ENCODE assay signal across 24 cellular contexts in the genomic region with DNA sequence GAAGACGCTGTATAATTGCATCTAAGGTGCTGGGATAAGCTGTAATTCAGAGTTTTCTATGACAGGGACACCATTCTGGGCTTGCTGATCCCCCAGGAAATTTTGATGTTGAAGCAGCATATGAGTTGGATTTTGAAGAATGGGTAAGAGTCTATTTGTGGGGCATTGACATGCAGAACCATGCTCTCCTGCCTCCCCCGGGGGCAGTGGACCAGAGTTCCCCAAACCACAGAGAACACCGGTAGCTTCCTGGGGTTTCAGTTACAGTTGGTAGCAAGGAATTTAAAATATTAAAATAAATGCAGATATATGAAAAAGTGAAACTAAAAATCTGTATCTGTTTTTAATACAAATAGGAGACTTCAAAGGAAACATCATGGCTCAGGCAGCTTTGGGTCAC. TPM values are rescaled to one million over a fixed set of nuclear protein-coding genes. Genes with fewer than 3 reads are reported as not detected.
A peak's percentile ranks its signal among the peaks of the same experiment; 100 is the strongest.
DNase-seq lines count a peak whose midpoint lies in the region; ATAC-seq and TF ChIP-seq lines count a peak whose summit lies in the region.
"Had no signal": no experiment of that assay in that cellular context is flagged by ENCODE, and none has a peak within 500 bp of the region (broad histone marks: within the 10 kb centered on the region; RNA-seq: fewer than 3 reads in every experiment).

No MANE protein-coding gene starts in this region.

- peaks cover 46 to 64% (median 48%) of the 10 kb centered on the region in 3 donors for H3K4me1 Mint-ChIP-seq in naive B cell
- peaks cover 24% of the 10 kb centered on the region for H3K4me1 Mint-ChIP-seq in T-helper 2 cell treated with Interferon-gamma antibody and Interleukin-4, amounts not matched to agents 5 μg/mL and 100 μg/mL, for 36 hours (ENCODE audit: low read depth)

- no peaks in the 10 kb centered on the region for H3K79me2 ChIP-seq in OCI-LY3 (ENCODE audit: low read length)

- no peak overlapping the region for H3K27ac ChIP-seq in OCI-LY3 (ENCODE audit: low read length)
- H3K27ac ChIP-seq: epithelial cell of prostate, SJCRH30 had no signal

- H3K4me3 Mint-ChIP-seq in naive B cell: peak overlapping the region in 7 of 8 donors; percentile 16 to 72 (median 57)
- no peak overlapping the region for H3K4me3 Mint-ChIP-seq in T-helper 2 cell treated with Interferon-gamma antibody and Interleukin-4, amounts not matched to agents 5 μg/mL and 100 μg/mL, for 36 hours
- H3K4me3 Mint-ChIP-seq: activated CD4-positive, alpha-beta T cell treated with anti-CD3 and anti-CD28 coated beads, Interleukin-2, amount 10 ng/mL, durations not matched to agents 7 days and 5 days; activated CD8-positive, alpha-beta memory T cell treated with anti-CD3 and anti-CD28 coated beads, Interleukin-2, amount 10 ng/mL, durations not matched to agents 7 days and 5 days; activated naive CD4-positive, alpha-beta T cell treated with anti-CD3 and anti-CD28 coated beads, Interleukin-2, amount 50 U/mL, for 24 hours; central memory CD8-positive, alpha-beta T cell; stimulated activated naive CD8-positive, alpha-beta T cell treated with anti-CD3 and anti-CD28 coated beads, Interleukin-15, amount 100 ng/mL, for 72 hours had no signal

- ATAC-seq in GM21825 (IDR thresholded peaks at IDR 0.05; ENCODE audit: unreplicated experiment) (peak; percentile 53), naive B cell (ENCODE audit: low read depth in 2 of 2) (peak; percentile 78 to 84)
- ATAC-seq: activated CD8-positive, alpha-beta memory T cell treated with anti-CD3 and anti-CD28 coated beads, Interleukin-2, amount 10 ng/mL, durations not matched to agents 7 days and 5 days; stimulated activated naive CD8-positive, alpha-beta T cell treated with anti-CD3 and anti-CD28 coated beads, Interleukin-15, amount 100 ng/mL, for 72 hours had no signal

- H3K36me3 ChIP-seq in OCI-LY3 (replicated peaks; ENCODE audit: low read depth, low read length): no peaks in the 10 kb centered on the region
- H3K36me3 ChIP-seq: SJCRH30 had no signal

- no peaks in the 10 kb centered on the region for H4K20me1 ChIP-seq in OCI-LY3 (ENCODE audit: insufficient read depth, low read length)

- H3K27me3 ChIP-seq in OCI-LY3 (ENCODE audit: low read depth, low read length): no peaks in the 10 kb centered on the region
- H3K27me3 ChIP-seq: dorsolateral prefrontal cortex, SJCRH30 had no signal

- no peak overlapping the region for H3K9ac ChIP-seq in OCI-LY3 (ENCODE audit: low read length)

- TF ChIP-seq CTCF in OCI-LY3 (IDR thresholded peaks at IDR 0.05; ENCODE audit: low read depth, low read length): no peak

- H3K9me3 ChIP-seq in OCI-LY3 (ENCODE audit: insufficient read depth, low read length): no peaks in the 10 kb centered on the region
- H3K9me3 ChIP-seq: SJCRH30 had no signal

- no peaks in the 10 kb centered on the region for H3K27me3 Mint-ChIP-seq in naive B cell
- H3K27me3 Mint-ChIP-seq in T-helper 2 cell treated with Interferon-gamma antibody and Interleukin-4, amounts not matched to agents 5 μg/mL and 100 μg/mL, for 36 hours (ENCODE audit: low read depth): no peaks in the 10 kb centered on the region
- H3K27me3 Mint-ChIP-seq: activated CD4-positive, alpha-beta T cell treated with anti-CD3 and anti-CD28 coated beads, Interleukin-2, amount 10 ng/mL, durations not matched to agents 7 days and 5 days; activated CD8-positive, alpha-beta memory T cell treated with anti-CD3 and anti-CD28 coated beads, Interleukin-2, amount 10 ng/mL, durations not matched to agents 7 days and 5 days; activated naive CD4-positive, alpha-beta T cell treated with anti-CD3 and anti-CD28 coated beads, Interleukin-2, amount 50 U/mL, for 24 hours; central memory CD8-positive, alpha-beta T cell; stimulated activated naive CD8-positive, alpha-beta T cell treated with anti-CD3 and anti-CD28 coated beads, Interleukin-15, amount 100 ng/mL, for 72 hours had no signal

- peak overlapping the region in 5 of 6 donors; percentile 11 to 90 (median 58) for H3K27ac Mint-ChIP-seq in naive B cell
- H3K27ac Mint-ChIP-seq in T-helper 2 cell treated with Interferon-gamma antibody and Interleukin-4, amounts not matched to agents 5 μg/mL and 100 μg/mL, for 36 hours: no peak overlapping the region
- H3K27ac Mint-ChIP-seq: activated CD4-positive, alpha-beta T cell treated with anti-CD3 and anti-CD28 coated beads, Interleukin-2, amount 10 ng/mL, durations not matched to agents 7 days and 5 days; activated CD8-positive, alpha-beta memory T cell treated with anti-CD3 and anti-CD28 coated beads, Interleukin-2, amount 10 ng/mL, durations not matched to agents 7 days and 5 days; activated naive CD4-positive, alpha-beta T cell treated with anti-CD3 and anti-CD28 coated beads, Interleukin-2, amount 50 U/mL, for 24 hours; stimulated activated naive CD8-positive, alpha-beta T cell treated with anti-CD3 and anti-CD28 coated beads, Interleukin-15, amount 100 ng/mL, for 72 hours had no signal

- H3K36me3 Mint-ChIP-seq in naive B cell: peaks cover 4 to 13% of the 10 kb centered on the region in 2 donors
- peaks cover 4% of the 10 kb centered on the region for H3K36me3 Mint-ChIP-seq in T-helper 2 cell treated with Interferon-gamma antibody and Interleukin-4, amounts not matched to agents 5 μg/mL and 100 μg/mL, for 36 hours (ENCODE audit: low read depth)

- H2AFZ ChIP-seq in OCI-LY3 (ENCODE audit: low read depth, low read length): no peak overlapping the region

- peak overlapping the region; percentile 27 for H3K4me2 ChIP-seq in OCI-LY3 (ENCODE audit: low read length)

- H3K9me3 Mint-ChIP-seq in naive B cell: peaks cover 0 to 2% (median 0%) of the 10 kb centered on the region in 7 donors
- H3K9me3 Mint-ChIP-seq in T-helper 2 cell treated with Interferon-gamma antibody and Interleukin-4, amounts not matched to agents 5 μg/mL and 100 μg/mL, for 36 hours: no peaks in the 10 kb centered on the region
- H3K9me3 Mint-ChIP-seq: activated CD4-positive, alpha-beta T cell treated with anti-CD3 and anti-CD28 coated beads, Interleukin-2, amount 10 ng/mL, durations not matched to agents 7 days and 5 days; activated naive CD4-positive, alpha-beta T cell treated with anti-CD3 and anti-CD28 coated beads, Interleukin-2, amount 50 U/mL, for 24 hours; central memory CD8-positive, alpha-beta T cell; stimulated activated naive CD8-positive, alpha-beta T cell treated with anti-CD3 and anti-CD28 coated beads, Interleukin-15, amount 100 ng/mL, for 72 hours had no signal

- H3K4me1 ChIP-seq in OCI-LY3 (ENCODE audit: low read length): peaks cover 64% of the 10 kb centered on the region
- H3K4me1 ChIP-seq: SJCRH30 had no signal

- DNase-seq in CD1c-positive myeloid dendritic cell (ENCODE audit: extremely low spot score) (peak; percentile 10), naive B cell (peak; percentile 19), glomerular visceral epithelial cell (ENCODE audit: extremely low spot score) (no peak)
- no peak for DNase-seq in activated naive CD4-positive, alpha-beta T cell treated with anti-CD3 and anti-CD28 coated beads, Interleukin-2, amount 50 U/mL, for 16 hours
- DNase-seq in T-helper 2 cell treated with Interferon-gamma antibody and Interleukin-4, amounts not matched to agents 5 μg/mL and 100 μg/mL, for 36 hours (ENCODE audit: low spot score): no peak
- DNase-seq in stimulated activated naive CD4-positive, alpha-beta T cell treated with Interleukin-2 at 50 U/mL for 16 hours (lab: John Stamatoyannopoulos, UW): no peak
- DNase-seq: activated CD4-positive, alpha-beta T cell treated with anti-CD3 and anti-CD28 coated beads, Interleukin-2, amount 10 ng/mL, durations not matched to agents 7 days and 5 days; activated CD8-positive, alpha-beta memory T cell treated with anti-CD3 and anti-CD28 coated beads, Interleukin-2, amount 10 ng/mL, durations not matched to agents 7 days and 5 days; C1 segment of cervical spinal cord; dorsolateral prefrontal cortex; EL; foreskin melanocyte; IMR-90; NCI-H1417 treated with DMSO at 0.1 percent for 48 hours; NCI-H2107; SJCRH30; stimulated activated CD4-positive, alpha-beta T cell treated with anti-CD3 and anti-CD28 coated beads, Interleukin-2, amount 100 ng/mL, for 48 hours; stimulated activated naive CD8-positive, alpha-beta T cell treated with anti-CD3 and anti-CD28 coated beads, Interleukin-15, amount 100 ng/mL, for 72 hours; T-helper 1 cell had no signal

- H3K4me3 ChIP-seq in OCI-LY3 (ENCODE audit: low read length): no peak overlapping the region
- H3K4me3 ChIP-seq: dorsolateral prefrontal cortex, SJCRH30 had no signal

RNA-seq across cellular contexts. Expression of a gene that starts 37.4 kb away (rescaled TPM):
- polyA plus RNA-seq in naive B cell (ENCODE audit: low read depth in 6 of 6): 10 to 100 TPM; 16.9 to 31.5 (median 24.7) TPM

Comparison
In these comparisons a context has a peak if more than half of its experiments do, and no peak if none do; other contexts are left out.
1. DNase-seq: peak in CD1c-positive myeloid dendritic cell (single experiment) and naive B cell (single experiment); none in activated naive CD4-positive, alpha-beta T cell treated with anti-CD3 and anti-CD28 coated beads, Interleukin-2, amount 50 U/mL, for 16 hours (single experiment), T-helper 2 cell treated with Interferon-gamma antibody and Interleukin-4, amounts not matched to agents 5 μg/mL and 100 μg/mL, for 36 hours (single experiment), stimulated activated naive CD4-positive, alpha-beta T cell treated with Interleukin-2 at 50 U/mL for 16 hours (single experiment) and glomerular visceral epithelial cell (single experiment).